17 cellular contexts compared by ENCODE assay signal in genomic region chr9:4497855-4498254, GRCh38. TPM values are rescaled to one million over a fixed set of nuclear protein-coding genes. Genes with fewer than 3 reads are reported as not detected.
DNase-seq lines count a peak whose midpoint lies in the region; ATAC-seq, FAIRE-seq and TF ChIP-seq lines count a peak whose summit lies in the region.
"Had no signal": no experiment of that assay in that cellular context is flagged by ENCODE, and none has a peak within 500 bp of the region (broad histone marks: within the 10 kb centered on the region; RNA-seq: fewer than 3 reads in every experiment).

No MANE protein-coding gene starts in this region.

- no peaks in the 10 kb centered on the region for H3K4me1 ChIP-seq in pancreas
- H3K4me1 ChIP-seq in BE2C, result no peaks in the 10 kb centered on the region

- no peaks in the 10 kb centered on the region for H3K27me3 ChIP-seq in pancreas
- peaks cover 3% of the 10 kb centered on the region for H3K27me3 ChIP-seq in BE2C

- H3K27ac ChIP-seq in pancreas, result no peak overlapping the region

- H3K36me3 ChIP-seq in pancreas (no peaks in the 10 kb centered on the region), BE2C (no peaks in the 10 kb centered on the region)

- no peak for TF ChIP-seq CTCF in pancreas (IDR thresholded peaks at IDR 0.05)
- TF ChIP-seq CTCF in BE2C (IDR thresholded peaks at IDR 0.05; ENCODE audit: low read depth, low read length), result no peak

- ATAC-seq in HG03442 (IDR thresholded peaks at IDR 0.05; ENCODE audit: unreplicated experiment) (peak; percentile 43), pancreas (peak in 1 of 4 donors; percentile 17)
- no peak for ATAC-seq in activated T-cell treated with anti-CD3 and anti-CD28 coated beads, Interleukin-2, amount 50 U/mL, for 4 hours
- ATAC-seq: natural killer cell treated with Interleukin-12 subunit alpha and Interleukin-12 subunit beta and Interleukin-15 and Interleukin-18, amount 100 ng/mL, for 72 hours; sciatic nerve had no signal

- no peaks in the 10 kb centered on the region for H3K4me1 Mint-ChIP-seq in activated T-cell treated with anti-CD3 and anti-CD28 coated beads, Interleukin-2, amount 50 U/mL, for 4 hours (ENCODE audit: low read depth)
- H3K4me1 Mint-ChIP-seq: activated B cell treated with CpG ODN at 0.5 μM for 24 hours had no signal

- DNase-seq in EL (peak; percentile 63), fibroblast of gingiva (ENCODE audit: low read depth) (peak; percentile 69), pancreas (no peak), posterior vena cava (ENCODE audit: low spot score) (no peak), BE2C (no peak), NCI-H345 (lab: John Stamatoyannopoulos, UW) (no peak)
- DNase-seq in activated T-cell treated with anti-CD3 and anti-CD28 coated beads, Interleukin-2, amount 50 U/mL, for 4 hours, result no peak
- DNase-seq: activated B cell treated with CpG ODN at 0.5 μM for 24 hours; activated T-cell treated with anti-CD3 and anti-CD28 coated beads, Interleukin-2, amount 50 U/mL, for 72 hours; anterior cingulate cortex; CD4-positive, alpha-beta T cell; effector CD8-positive, alpha-beta T cell; Kasumi-1; SW 1271 had no signal

- H3K9me3 ChIP-seq in pancreas (no peaks in the 10 kb centered on the region), BE2C (no peaks in the 10 kb centered on the region)

- intact Hi-C loops in pancreas (cut with DNase I) (no loop called here), posterior vena cava (cut with DNase I) (no loop called here)

- no peak overlapping the region for H3K4me3 Mint-ChIP-seq in activated T-cell treated with anti-CD3 and anti-CD28 coated beads, Interleukin-2, amount 50 U/mL, for 4 hours
- H3K4me3 Mint-ChIP-seq: activated B cell treated with CpG ODN at 0.5 μM for 24 hours; activated T-cell treated with anti-CD3 and anti-CD28 coated beads, Interleukin-2, amount 50 U/mL, for 72 hours; CD4-positive, alpha-beta T cell; natural killer cell treated with Interleukin-12 subunit alpha and Interleukin-12 subunit beta and Interleukin-15 and Interleukin-18, amount 100 ng/mL, for 72 hours had no signal

- WGBS in pancreas, 2 donors, result 47 to 55% methylated on average over 1 of the region's 1 CpG

- H3K27me3 Mint-ChIP-seq in activated T-cell treated with anti-CD3 and anti-CD28 coated beads, Interleukin-2, amount 50 U/mL, for 4 hours (ENCODE audit: low read depth), result peaks cover 24% of the 10 kb centered on the region

- no peaks in the 10 kb centered on the region for H3K9me3 Mint-ChIP-seq in activated T-cell treated with anti-CD3 and anti-CD28 coated beads, Interleukin-2, amount 50 U/mL, for 4 hours
- H3K9me3 Mint-ChIP-seq: activated B cell treated with CpG ODN at 0.5 μM for 24 hours; activated T-cell treated with anti-CD3 and anti-CD28 coated beads, Interleukin-2, amount 50 U/mL, for 72 hours; CD4-positive, alpha-beta T cell; natural killer cell treated with Interleukin-12 subunit alpha and Interleukin-12 subunit beta and Interleukin-15 and Interleukin-18, amount 100 ng/mL, for 72 hours had no signal

- no peak overlapping the region for H3K4me3 ChIP-seq in pancreas
- H3K4me3 ChIP-seq in BE2C (ENCODE audit: low read depth, low read length), result no peak overlapping the region

- FAIRE-seq in pancreas (lab: Jason Lieb, UNC), result peak; percentile 64

- H3K36me3 Mint-ChIP-seq in activated T-cell treated with anti-CD3 and anti-CD28 coated beads, Interleukin-2, amount 50 U/mL, for 4 hours (ENCODE audit: insufficient read depth), result no peaks in the 10 kb centered on the region
- H3K36me3 Mint-ChIP-seq: natural killer cell treated with Interleukin-12 subunit alpha and Interleukin-12 subunit beta and Interleukin-15 and Interleukin-18, amount 100 ng/mL, for 72 hours had no signal

RNA-seq across cellular contexts. Expression of gene SLC1A1, which starts 7.6 kb away (rescaled TPM):
- total RNA-seq in pancreas (1 to 10 TPM; 1.3 to 4.9 (median 2.5) TPM), posterior vena cava (1 to 10 TPM; 2.5 to 4.2 TPM)
- polyA plus RNA-seq in pancreas, result 1 to 10 TPM; 1.4 to 3.1 TPM
- polyA plus RNA-seq in BE2C (2012; ENCODE audit: insufficient read depth, insufficient read length, low read depth), result not detected
- total RNA-seq in activated T-cell treated with anti-CD3 and anti-CD28 coated beads, Interleukin-2, amount 50 U/mL, for 4 hours, result under 1 TPM in 2 of 3 donors, not detected in 1; 0.05 to 0.33 TPM

Comparison
In these comparisons a context has a peak if more than half of its experiments do, and no peak if none do; other contexts are left out.
1. DNase-seq: peak in EL (single experiment) and fibroblast of gingiva (single experiment); none in pancreas (0 of 6), posterior vena cava (single experiment), BE2C (single experiment), NCI-H345 (single experiment) and activated T-cell treated with anti-CD3 and anti-CD28 coated beads, Interleukin-2, amount 50 U/mL, for 4 hours (single experiment).